21 cellular contexts compared by ENCODE assay signal in the genomic region with DNA sequence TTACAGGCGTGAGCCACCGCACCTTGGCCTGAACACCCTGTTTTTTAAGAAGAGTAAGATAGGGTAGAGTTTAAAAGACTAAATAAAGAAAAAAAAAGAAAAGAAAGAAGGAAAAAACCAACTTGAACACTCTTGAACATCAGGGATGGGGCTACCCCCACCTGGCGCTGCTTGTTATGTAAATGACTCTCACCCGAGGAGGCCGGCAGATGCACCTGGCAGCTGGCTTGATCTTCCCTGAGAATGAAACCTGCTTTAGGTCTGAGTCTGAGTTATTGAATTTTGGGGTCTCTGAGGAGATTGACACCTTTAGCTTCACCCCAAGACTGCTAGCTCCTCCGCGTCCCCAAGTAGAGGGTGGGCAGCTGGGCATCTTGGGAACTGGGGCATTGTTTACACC. TPM values are rescaled to one million over a fixed set of nuclear protein-coding genes. Genes with fewer than 3 reads are reported as not detected.
"Had no signal": no experiment of that assay in that cellular context is flagged by ENCODE, and none has a peak within 500 bp of the region (broad histone marks: within the 10 kb centered on the region; RNA-seq: fewer than 3 reads in every experiment).

No MANE protein-coding gene starts in this region.

- H3K4me3 ChIP-seq: colonic mucosa, hepatocyte, right atrium auricular region, sigmoid colon, skin epidermis, testis, tibial nerve, upper lobe of right lung had no signal

- H3K27ac ChIP-seq: colonic mucosa, foreskin keratinocyte, hepatocyte, neutrophil, right atrium auricular region, sigmoid colon, skin epidermis, testis, tibial nerve, upper lobe of right lung had no signal

- H3K9me3 ChIP-seq: colonic mucosa, testis, upper lobe of right lung had no signal

- H3K36me3 Mint-ChIP-seq: stimulated activated naive B cell treated with anti-CD40 and anti-IgM and Interleukin-4, amounts not matched to agents 10 μg/mL and 1 μg/mL and 100 μg/mL, for 72 hours had no signal

- H3K27ac Mint-ChIP-seq: naive thymus-derived CD4-positive, alpha-beta T cell; nephron progenitor cell; stimulated activated naive B cell treated with anti-CD40 and anti-IgM and Interleukin-4, amounts not matched to agents 10 μg/mL and 1 μg/mL and 100 μg/mL, for 72 hours; stimulated activated naive CD8-positive, alpha-beta T cell treated with anti-CD3 and anti-CD28 coated beads, Interleukin-15, amount 100 ng/mL, for 72 hours had no signal

- H3K4me3 Mint-ChIP-seq: naive thymus-derived CD4-positive, alpha-beta T cell; nephron progenitor cell; stimulated activated naive B cell treated with anti-CD40 and anti-IgM and Interleukin-4, amounts not matched to agents 10 μg/mL and 1 μg/mL and 100 μg/mL, for 72 hours; stimulated activated naive CD8-positive, alpha-beta T cell treated with anti-CD3 and anti-CD28 coated beads, Interleukin-15, amount 100 ng/mL, for 72 hours had no signal

- H3K36me3 ChIP-seq: colonic mucosa, neutrophil, right atrium auricular region, sigmoid colon, tibial nerve, upper lobe of right lung had no signal

- H3K27me3 ChIP-seq: colonic mucosa, hepatocyte, right atrium auricular region, testis had no signal

- H3K4me1 ChIP-seq: colonic mucosa, foreskin keratinocyte, right atrium auricular region, sigmoid colon, testis, tibial nerve, upper lobe of right lung had no signal

- ATAC-seq: left lobe of liver; naive thymus-derived CD4-positive, alpha-beta T cell; stimulated activated naive B cell treated with anti-CD40 and anti-IgM and Interleukin-4, amounts not matched to agents 10 μg/mL and 1 μg/mL and 100 μg/mL, for 72 hours; stimulated activated naive CD8-positive, alpha-beta T cell treated with anti-CD3 and anti-CD28 coated beads, Interleukin-15, amount 100 ng/mL, for 72 hours; upper lobe of right lung had no signal

- DNase-seq: colonic mucosa; dermis blood vessel endothelial cell; erythroblast; head of caudate nucleus; mammary epithelial cell; naive thymus-derived CD4-positive, alpha-beta T cell; nephron progenitor cell; sigmoid colon; stimulated activated CD4-positive, alpha-beta T cell treated with anti-CD3 and anti-CD28 coated beads, Interleukin-2, amount 100 ng/mL, for 24 hours; stimulated activated CD4-positive, alpha-beta T cell treated with anti-CD3 and anti-CD28 coated beads, Interleukin-4, amount 100 ng/mL, for 4 hours; stimulated activated naive B cell treated with anti-CD40 and anti-IgM and Interleukin-4, amounts not matched to agents 10 μg/mL and 1 μg/mL and 100 μg/mL, for 72 hours; stimulated activated naive CD8-positive, alpha-beta T cell treated with anti-CD3 and anti-CD28 coated beads, Interleukin-15, amount 100 ng/mL, for 72 hours; testis; upper lobe of right lung had no signal

- H3K4me1 Mint-ChIP-seq: naive thymus-derived CD4-positive, alpha-beta T cell; stimulated activated naive B cell treated with anti-CD40 and anti-IgM and Interleukin-4, amounts not matched to agents 10 μg/mL and 1 μg/mL and 100 μg/mL, for 72 hours; stimulated activated naive CD8-positive, alpha-beta T cell treated with anti-CD3 and anti-CD28 coated beads, Interleukin-15, amount 100 ng/mL, for 72 hours had no signal

RNA-seq across cellular contexts. Expression of a gene that starts 15.5 kb away (rescaled TPM):
- total RNA-seq: hepatocyte had no signal
- polyA plus RNA-seq: hepatocyte; naive thymus-derived CD4-positive, alpha-beta T cell had no signal
